Comparison of ENCODE assay signal across 19 cellular contexts in the genomic region with DNA sequence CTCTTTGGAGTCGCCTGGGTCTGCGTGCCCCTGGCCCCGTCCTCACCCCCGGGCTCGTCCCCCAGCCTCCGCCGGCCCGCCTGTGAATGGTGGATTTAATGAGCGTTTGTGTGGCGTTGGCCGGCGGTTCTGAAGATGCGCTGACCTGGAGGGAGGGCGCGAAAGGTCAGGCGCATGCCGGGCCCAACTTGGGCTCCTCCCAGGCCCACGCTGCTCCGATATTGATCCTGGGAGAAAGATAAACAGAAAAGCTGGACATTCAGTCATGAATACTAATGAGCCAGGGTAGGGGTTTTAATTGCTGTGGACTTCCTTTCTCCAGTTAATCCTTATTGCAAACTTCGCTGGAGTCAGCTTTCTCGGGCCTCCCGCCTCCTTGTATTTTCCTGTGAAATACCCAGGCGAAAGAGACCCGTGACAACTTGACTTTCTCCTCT. TPM values are rescaled to one million over a fixed set of nuclear protein-coding genes. Genes with fewer than 3 reads are reported as not detected.
DNase-seq lines count a peak whose midpoint lies in the region; ATAC-seq, FAIRE-seq and TF ChIP-seq lines count a peak whose summit lies in the region.
"Had no signal": no experiment of that assay in that cellular context is flagged by ENCODE, and none has a peak within 500 bp of the region (broad histone marks: within the 10 kb centered on the region; RNA-seq: fewer than 3 reads in every experiment).

No MANE protein-coding gene starts in this region.

- no peak overlapping the region for H3K27ac ChIP-seq in HUES64 (ENCODE audit: low read depth, low read length)
- no peak overlapping the region for H3K27ac ChIP-seq in K562 (ENCODE audit: extremely low read depth, low read depth, low read length)
- no peak overlapping the region for H3K27ac ChIP-seq in iPS-18a (ENCODE audit: low read length)
- H3K27ac ChIP-seq in MM.1S (ENCODE audit: low read length): no peak overlapping the region
- H3K27ac ChIP-seq: breast epithelium, heart left ventricle had no signal

- CTCF ChIA-PET in K562 (lab: Yijun Ruan, JAX; ENCODE audit: low intra/inter-chr PET ratio): no interaction called here

- H3K4me2 ChIP-seq in K562 (ENCODE audit: insufficient read depth, low read length) (no peak overlapping the region), MM.1S (ENCODE audit: low read depth, low read length) (no peak overlapping the region)
- H3K4me2 ChIP-seq: smooth muscle cell had no signal

- ATAC-seq in K562: no peak
- ATAC-seq: heart left ventricle had no signal

- H3K27me3 ChIP-seq in HUES64 (ENCODE audit: insufficient read depth, low read length) (peaks cover 99% of the 10 kb centered on the region), K562 (ENCODE audit: control insufficient read depth in 2 of 2, insufficient read depth in 2 of 2, low read length in 2 of 2) (peaks cover under 1 to 8% of the 10 kb centered on the region in 2 experiments; a peak in 4 of 5 replicates), iPS-18a (ENCODE audit: control insufficient read depth, insufficient read depth, low read length) (peaks cover 98% of the 10 kb centered on the region), MM.1S (replicated peaks; ENCODE audit: insufficient read depth, low read length) (peaks cover 9% of the 10 kb centered on the region; the same call in 1 of the 2 replicates)

- H3K4me3 ChIP-seq in HUES64 (ENCODE audit: low read length) (peak overlapping the region; percentile 61), K562 (no peak overlapping the region), iPS-18a (ENCODE audit: low read length) (peak overlapping the region; percentile 83), MM.1S (ENCODE audit: low read length) (no peak overlapping the region)
- H3K4me3 ChIP-seq: breast epithelium, heart left ventricle, smooth muscle cell had no signal

- no peak for TF ChIP-seq EP300 in K562 (IDR thresholded peaks at IDR 0.05; ENCODE audit: low read length)

- no peaks in the 10 kb centered on the region for H3K9me2 ChIP-seq in MM.1S (replicated peaks; ENCODE audit: insufficient read depth, low read length)

- no peaks in the 10 kb centered on the region for H3K9me3 ChIP-seq in HUES64 (ENCODE audit: insufficient read depth, low read depth, low read length)
- no peaks in the 10 kb centered on the region for H3K9me3 ChIP-seq in K562 (replicated peaks; ENCODE audit: control insufficient read depth, insufficient read depth, low read depth, low read length)
- H3K9me3 ChIP-seq in iPS-18a (ENCODE audit: control insufficient read depth, low read depth, low read length): no peaks in the 10 kb centered on the region
- no peaks in the 10 kb centered on the region for H3K9me3 ChIP-seq in MM.1S (replicated peaks; ENCODE audit: insufficient read depth, low read length)
- H3K9me3 ChIP-seq: breast epithelium, heart left ventricle had no signal

- DNase-seq in K562 (ENCODE audit: extremely low read depth in 1 of 4, low spot score in 3 of 4) (no peak), osteocyte (ENCODE audit: extremely low spot score, unreplicated experiment) (no peak), NCI-H2196 treated with DMSO at 0.1 percent for 48 hours (lab: John Stamatoyannopoulos, UW; ENCODE audit: unreplicated experiment) (no peak), MM.1S (no peak)
- DNase-seq in activated naive CD4-positive, alpha-beta T cell treated with anti-CD3 and anti-CD28 coated beads, Interleukin-2, amount 50 U/mL, for 16 hours: no peak
- DNase-seq: activated CD4-positive, alpha-beta T cell treated with anti-CD3 and anti-CD28 coated beads, Interleukin-2, amount 50 U/mL, for 1 hour; activated T-cell treated with anti-CD3 and anti-CD28 coated beads for 4 hours; effector CD8-positive, alpha-beta T cell; EL; heart left ventricle; left colon; NCI-H69 had no signal

- TF ChIP-seq POLR2A in K562 (conservative IDR thresholded peaks at IDR 0.05): no peak

- H3K9me1 ChIP-seq in K562 (ENCODE audit: control insufficient read depth, insufficient read depth, low read length): no peaks in the 10 kb centered on the region

- POLR2A ChIA-PET in K562 (lab: Yijun Ruan, JAX): interaction anchor here (1.3 kb wide), 1 partner anchor 10 kb away, joined by 6 read pairs; a partner anchor contains a TSS

- peaks cover 6% of the 10 kb centered on the region for H3K27me3 Mint-ChIP-seq in osteocyte (ENCODE audit: unreplicated experiment)

- TF ChIP-seq CTCF in K562 (IDR thresholded peaks at IDR 0.05 in 2 of 3, conservative IDR thresholded peaks at IDR 0.05 in 1 of 3; ENCODE audit: insufficient read depth in 2 of 3, low read depth in 1 of 3, low read length in 3 of 3) (no peak), osteocyte (IDR thresholded peaks at IDR 0.05) (no peak), MM.1S (IDR thresholded peaks at IDR 0.05; ENCODE audit: low read length) (no peak)

- H3K36me3 Mint-ChIP-seq in osteocyte (ENCODE audit: unreplicated experiment): peaks cover 9% of the 10 kb centered on the region

- in situ Hi-C loops in K562 (cut with MboI): no loop called here

- peaks cover 82% of the 10 kb centered on the region for H3K4me1 Mint-ChIP-seq in osteocyte (ENCODE audit: unreplicated experiment)

- WGBS in HUES64: 2% methylated on average over 24 of the region's 24 CpGs
- WGBS in K562 (ENCODE audit: insufficient coverage, low coverage, missing lambda C conversion rate): 63% methylated on average over 7 of the region's 24 CpGs

- intact Hi-C loops in K562 (cut with micrococcal nuclease): no loop called here

- H3K9me3 Mint-ChIP-seq in osteocyte (ENCODE audit: unreplicated experiment): no peaks in the 10 kb centered on the region

- no peaks in the 10 kb centered on the region for H4K20me1 ChIP-seq in K562 (replicated peaks; ENCODE audit: control insufficient read depth, insufficient read depth, low read length)
- no peaks in the 10 kb centered on the region for H4K20me1 ChIP-seq in MM.1S (ENCODE audit: insufficient read depth, low read length)

- peaks cover 83% of the 10 kb centered on the region for H3K4me1 ChIP-seq in HUES64 (ENCODE audit: insufficient read depth, low read length)
- peaks cover 0 to 22% of the 10 kb centered on the region in 2 experiments; a peak in 2 of 5 replicates for H3K4me1 ChIP-seq in K562 (replicated peaks in 1 of 2; ENCODE audit: control insufficient read depth in 2 of 2, insufficient read depth in 2 of 2, low read length in 2 of 2)
- peaks cover 87% of the 10 kb centered on the region for H3K4me1 ChIP-seq in iPS-18a (ENCODE audit: control insufficient read depth, low read depth, low read length)
- no peaks in the 10 kb centered on the region for H3K4me1 ChIP-seq in MM.1S (ENCODE audit: low read length)
- H3K4me1 ChIP-seq: breast epithelium had no signal

- TF ChIP-seq RAD21 in K562 (CRISPR knock-in tag; conservative IDR thresholded peaks at IDR 0.05 in 1 of 2, IDR thresholded peaks at IDR 0.05 in 1 of 2): no peak

- H3F3A ChIP-seq in MM.1S (ENCODE audit: insufficient read depth, low read length): no peaks in the 10 kb centered on the region

- no TSS peak for BruUV-seq in K562 (replicated peaks; lab: Mats Ljungman, UMichigan)

- H3K79me2 ChIP-seq in K562 (ENCODE audit: control insufficient read depth, insufficient read depth, low read length) (no peaks in the 10 kb centered on the region), MM.1S (ENCODE audit: low read length) (no peaks in the 10 kb centered on the region)

- H2AFZ ChIP-seq in K562 (ENCODE audit: low read depth, low read length) (no peak overlapping the region), MM.1S (ENCODE audit: low read length) (no peak overlapping the region)

- H3K9ac ChIP-seq in HUES64 (ENCODE audit: low read depth, low read length) (no peak overlapping the region; the same call in 1 of the 2 replicates), K562 (ENCODE audit: insufficient read depth in 1 of 2, low read depth in 2 of 2, low read length in 2 of 2) (no peak overlapping the region), iPS-18a (ENCODE audit: low read length) (no peak overlapping the region), MM.1S (ENCODE audit: low read length) (no peak overlapping the region)

- FAIRE-seq in K562 (lab: Jason Lieb, UNC): no peak
- FAIRE-seq: RCC 7860 had no signal

- peak overlapping the region; percentile 51 for H3K4me3 Mint-ChIP-seq in osteocyte (ENCODE audit: unreplicated experiment)
- H3K4me3 Mint-ChIP-seq: activated naive CD4-positive, alpha-beta T cell treated with anti-CD3 and anti-CD28 coated beads, Interleukin-2, amount 50 U/mL, for 24 hours had no signal

- peak overlapping the region; percentile 96 for H3K27ac Mint-ChIP-seq in osteocyte (ENCODE audit: unreplicated experiment)

- H3K36me3 ChIP-seq in HUES64 (ENCODE audit: insufficient read depth, low read length): no peaks in the 10 kb centered on the region
- H3K36me3 ChIP-seq in K562 (ENCODE audit: control insufficient read depth, insufficient read depth, low read length): no peaks in the 10 kb centered on the region
- peaks cover 3% of the 10 kb centered on the region for H3K36me3 ChIP-seq in iPS-18a (ENCODE audit: control insufficient read depth, low read depth, low read length)
- H3K36me3 ChIP-seq in MM.1S (replicated peaks; ENCODE audit: insufficient read depth, low read length): no peaks in the 10 kb centered on the region
- H3K36me3 ChIP-seq: breast epithelium, heart left ventricle had no signal

RNA-seq across cellular contexts. Expression of a gene that starts 10.2 kb away (rescaled TPM):
- polyA plus RNA-seq in HUES64 (2013, experiment 1 of 2): 113 TPM
- polyA plus RNA-seq in HUES64 (2013, experiment 2 of 2): 125 TPM
- total RNA-seq in K562 (2011; cell fraction: chromatin; rRNA removed; ENCODE audit: low replicate concordance): 5.8 and 7.8 TPM in 2 replicates
- total RNA-seq in K562 (2011; cell fraction: nucleolus; rRNA removed): 5.7 and 7.7 TPM in 2 replicates
- 4.1 and 7.0 TPM in 2 replicates for total RNA-seq in K562 (2011; cell fraction: nucleoplasm; rRNA removed)
- total RNA-seq in K562 (2014; rRNA removed) (3.7 and 6.1 TPM in 2 replicates), K562 (2014; rRNA removed; fragmentation: Illumina TruSeq; extraction: Trizol) (2.3 and 2.4 TPM in 2 replicates), K562 (2015; rRNA removed; fragmentation: Illumina TruSeq; extraction: Trizol) (3.7 and 4.5 TPM in 2 replicates), K562 (2021) (18.0 and 22.1 TPM in 2 replicates), osteocyte (177 and 196 TPM in 2 replicates)
- polyA plus RNA-seq in K562 (2011; rRNA removed) (1.8 and 2.2 TPM in 2 replicates), K562 (2014; fragmentation: Illumina TruSeq; extraction: Trizol) (6.5 and 7.3 TPM in 2 replicates), K562 (2014; fragmentation: Nextera tagmentation; extraction: Ambion mirVana) (1 to 10 TPM; 4.2 to 9.8 TPM), K562 (2014; rRNA removed) (4.6 and 6.3 TPM in 2 replicates)
- polyA plus RNA-seq in K562 (2011; cell fraction: cytosol; rRNA removed): 1.4 and 2.3 TPM in 2 replicates
- 6.9 and 9.9 TPM in 2 replicates for polyA plus RNA-seq in K562 (2011; cell fraction: nucleus; rRNA removed)
- 7.4 and 9.3 TPM in 2 replicates for polyA plus RNA-seq in K562 (2012)
- polyA minus RNA-seq in K562 (2011; rRNA and poly(A)+ RNA removed): 1.5 and 2.4 TPM in 2 replicates
- 2.9 and 10.6 TPM in 2 replicates for polyA minus RNA-seq in K562 (2011; cell fraction: cytosol; rRNA and poly(A)+ RNA removed)
- 7.3 and 9.6 TPM in 2 replicates for polyA minus RNA-seq in K562 (2011; cell fraction: nucleus; rRNA and poly(A)+ RNA removed)
- total RNA-seq: fibroblast of lung, heart left ventricle, smooth muscle cell had no signal
- polyA plus RNA-seq: fibroblast of lung, heart left ventricle, smooth muscle cell had no signal

RNA-seq across cellular contexts. Expression of a gene that starts 20.3 kb away (rescaled TPM):
- 25.6 TPM for polyA plus RNA-seq in HUES64 (2013, experiment 1 of 2)
- 25.2 TPM for polyA plus RNA-seq in HUES64 (2013, experiment 2 of 2)
- 0.97 and 1.9 TPM in 2 replicates for total RNA-seq in K562 (2011; cell fraction: chromatin; rRNA removed; ENCODE audit: low replicate concordance)
- 0.79 and 1.0 TPM in 2 replicates for total RNA-seq in K562 (2011; cell fraction: nucleolus; rRNA removed)
- total RNA-seq in K562 (2011; cell fraction: nucleoplasm; rRNA removed): 1.2 and 1.6 TPM in 2 replicates
- total RNA-seq in K562 (2014; rRNA removed): 1.1 and 1.3 TPM in 2 replicates
- total RNA-seq in K562 (2014; rRNA removed; fragmentation: Illumina TruSeq; extraction: Trizol): 1.1 and 1.2 TPM in 2 replicates
- 1.3 and 1.5 TPM in 2 replicates for total RNA-seq in K562 (2015; rRNA removed; fragmentation: Illumina TruSeq; extraction: Trizol)
- 2.0 and 2.2 TPM in 2 replicates for total RNA-seq in K562 (2021)
- 0.76 and 0.92 TPM in 2 replicates for polyA plus RNA-seq in K562 (2011; rRNA removed)
- polyA plus RNA-seq in K562 (2011; cell fraction: cytosol; rRNA removed): 0.55 and 0.61 TPM in 2 replicates
- polyA plus RNA-seq in K562 (2011; cell fraction: nucleus; rRNA removed): 1.2 and 1.7 TPM in 2 replicates
- 0.68 and 0.83 TPM in 2 replicates for polyA plus RNA-seq in K562 (2012)
- 1.3 and 1.8 TPM in 2 replicates for polyA plus RNA-seq in K562 (2014; fragmentation: Illumina TruSeq; extraction: Trizol)
- polyA plus RNA-seq in K562 (2014; fragmentation: Nextera tagmentation; extraction: Ambion mirVana): under 1 TPM; 0.57 to 0.73 TPM
- polyA plus RNA-seq in K562 (2014; rRNA removed): 0.89 and 1.4 TPM in 2 replicates
- 0.53 and 0.66 TPM in 2 replicates for polyA minus RNA-seq in K562 (2011; rRNA and poly(A)+ RNA removed)
- 0.91 and 1.2 TPM in 2 replicates for polyA minus RNA-seq in K562 (2011; cell fraction: cytosol; rRNA and poly(A)+ RNA removed)
- 1.3 and 1.4 TPM in 2 replicates for polyA minus RNA-seq in K562 (2011; cell fraction: nucleus; rRNA and poly(A)+ RNA removed)
- total RNA-seq in osteocyte: 8.8 and 9.4 TPM in 2 replicates
- total RNA-seq: breast epithelium, fibroblast of lung, heart left ventricle, left colon, smooth muscle cell had no signal
- polyA plus RNA-seq: fibroblast of lung, heart left ventricle, smooth muscle cell had no signal

Comparison
In these comparisons a context has a peak if more than half of its experiments do, and no peak if none do; other contexts are left out.
1. H3K4me3 ChIP-seq: peak in HUES64 (single experiment) and iPS-18a (single experiment); none in K562 (single experiment) and MM.1S (single experiment).